Comparison of ENCODE assay signal across 1 cellular context in genomic region chr1:42973304-42973703, GRCh38.
TF ChIP-seq lines count a peak whose summit lies in the region.

No MANE protein-coding gene starts in this region.

TF ChIP-seq in H1, 55 proteins besides CTCF, POLR2A, EP300 and RAD21:
- no peak for TF ChIP-seq GTF2F1 (IDR thresholded peaks at IDR 0.05; ENCODE audit: borderline replicate concordance, low read depth, low read length)
- no peak for TF ChIP-seq RFX5 (IDR thresholded peaks at IDR 0.05; ENCODE audit: borderline replicate concordance, low read depth, low read length)
- no peak for TF ChIP-seq TAF1 (IDR thresholded peaks at IDR 0.05; ENCODE audit: low read depth, low read length)
- TF ChIP-seq GABPA (IDR thresholded peaks at IDR 0.05; ENCODE audit: borderline replicate concordance, insufficient read depth, low read length): no peak
